In the genomic region with DNA sequence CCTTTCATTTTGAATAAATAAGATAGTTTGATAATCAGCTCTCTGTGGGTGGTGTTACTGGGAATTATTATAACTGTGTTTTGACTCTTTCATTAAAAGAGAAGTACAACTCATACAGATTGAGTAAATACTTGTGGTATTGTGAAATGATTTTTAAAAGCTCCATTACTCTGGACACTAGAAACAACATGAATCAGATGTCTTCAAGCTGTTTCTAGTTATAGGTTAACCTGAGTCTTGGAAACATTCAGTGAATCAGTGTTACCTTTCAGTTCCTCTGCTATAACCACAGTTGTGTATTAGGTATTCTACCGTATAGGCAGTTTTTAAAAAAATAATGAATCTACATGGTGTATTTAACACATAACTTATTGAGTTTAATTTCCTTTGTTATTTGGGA, we compare ENCODE assay signal across 12 cellular contexts.
DNase-seq lines count a peak whose midpoint lies in the region; ATAC-seq, FAIRE-seq and TF ChIP-seq lines count a peak whose summit lies in the region.
"Had no signal": no experiment of that assay in that cellular context is flagged by ENCODE, and none has a peak within 500 bp of the region (broad histone marks: within the 10 kb centered on the region; RNA-seq: fewer than 3 reads in every experiment).

No MANE protein-coding gene starts in this region.

- peak overlapping the region; percentile 59 for H3K27ac Mint-ChIP-seq in MCF 10A (ENCODE audit: low read depth, unreplicated experiment)

- H3K4me3 ChIP-seq in breast epithelium: no peak overlapping the region
- H3K4me3 ChIP-seq in choroid plexus epithelial cell (ENCODE audit: low read depth, low read length): no peak overlapping the region
- H3K4me3 ChIP-seq in upper lobe of right lung: no peak overlapping the region
- H3K4me3 ChIP-seq: thoracic aorta had no signal

- CTCF ChIA-PET in MCF 10A (lab: Yijun Ruan, JAX): interaction anchor here (0.8 kb wide), 1 partner anchor 121 kb away, joined by 4 read pairs; no protein-coding TSS in a partner anchor

- H3K36me3 ChIP-seq in breast epithelium: no peaks in the 10 kb centered on the region
- no peaks in the 10 kb centered on the region for H3K36me3 ChIP-seq in upper lobe of right lung
- H3K36me3 ChIP-seq: thoracic aorta had no signal

- H3K27ac ChIP-seq in breast epithelium: no peak overlapping the region
- no peak overlapping the region for H3K27ac ChIP-seq in upper lobe of right lung
- H3K27ac ChIP-seq: thoracic aorta had no signal

- no peaks in the 10 kb centered on the region for H3K9me3 ChIP-seq in breast epithelium
- no peaks in the 10 kb centered on the region for H3K9me3 ChIP-seq in upper lobe of right lung
- H3K9me3 ChIP-seq: thoracic aorta had no signal

- H3K27me3 Mint-ChIP-seq in MCF 10A (ENCODE audit: insufficient read depth, unreplicated experiment): no peaks in the 10 kb centered on the region

- BruUV-seq in MCF 10A (replicated peaks; lab: Mats Ljungman, UMichigan): no TSS peak

- ATAC-seq in HG03175 (IDR thresholded peaks at IDR 0.05; ENCODE audit: unreplicated experiment): peak; percentile 80
- ATAC-seq in upper lobe of right lung: peak; percentile 81

- peak; percentile 30 for DNase-seq in MCF 10A (ENCODE audit: unreplicated experiment)
- no peak for DNase-seq in breast epithelium (ENCODE audit: low spot score in 2 of 2)
- DNase-seq in choroid plexus epithelial cell (ENCODE audit: low read depth): peak; percentile 6
- DNase-seq in upper lobe of right lung: no peak
- no peak for DNase-seq in amniotic stem cell (lab: John Stamatoyannopoulos, UW)
- DNase-seq in GM12892 (ENCODE audit: insufficient read length): no peak
- DNase-seq in NCI-H2227 treated with DMSO at 0.1 percent for 48 hours (lab: John Stamatoyannopoulos, UW): no peak
- DNase-seq: activated CD8-positive, alpha-beta memory T cell treated with anti-CD3 and anti-CD28 coated beads, Interleukin-2, amount 50 U/mL, for 48 hours; COR-L47; glutamatergic neuron had no signal

- TF ChIP-seq POLR2A in breast epithelium (IDR thresholded peaks at IDR 0.05): no peak
- TF ChIP-seq POLR2A in GM12892 (IDR thresholded peaks at IDR 0.05; ENCODE audit: low read depth, low read length): no peak

- FAIRE-seq in GM12892 (lab: Jason Lieb, UNC): no peak

- intact Hi-C loops in MCF 10A (cut with micrococcal nuclease) (no loop called here), breast epithelium (cut with DNase I; ENCODE audit: low total_unique reads) (no loop called here), upper lobe of right lung (cut with DNase I) (no loop called here)

- POLR2A ChIA-PET in MCF 10A (lab: Yijun Ruan, JAX): interaction anchor here (1.2 kb wide), 1 partner anchor 9 kb away, joined by 4 read pairs; no protein-coding TSS in a partner anchor

- H3K4me1 Mint-ChIP-seq in MCF 10A (ENCODE audit: insufficient read depth, unreplicated experiment): peaks cover 16% of the 10 kb centered on the region

- H3K4me3 Mint-ChIP-seq in MCF 10A (ENCODE audit: unreplicated experiment): no peak overlapping the region

- H3K36me3 Mint-ChIP-seq in MCF 10A (ENCODE audit: insufficient read depth, unreplicated experiment): no peaks in the 10 kb centered on the region

- TF ChIP-seq CTCF in MCF 10A (IDR thresholded peaks at IDR 0.05; ENCODE audit: unreplicated experiment): no peak
- TF ChIP-seq CTCF in breast epithelium (IDR thresholded peaks at IDR 0.05): no peak
- TF ChIP-seq CTCF in choroid plexus epithelial cell (conservative IDR thresholded peaks at IDR 0.05; ENCODE audit: low read depth, low read length): no peak
- TF ChIP-seq CTCF in upper lobe of right lung (IDR thresholded peaks at IDR 0.05): no peak

- H3K9me3 Mint-ChIP-seq in MCF 10A (ENCODE audit: unreplicated experiment): no peaks in the 10 kb centered on the region

- H3K27me3 ChIP-seq in breast epithelium (no peaks in the 10 kb centered on the region), upper lobe of right lung (no peaks in the 10 kb centered on the region)

- H3K4me1 ChIP-seq in breast epithelium (no peaks in the 10 kb centered on the region), upper lobe of right lung (peaks cover 7% of the 10 kb centered on the region)

Comparison
In these comparisons a context has a peak if more than half of its experiments do, and no peak if none do; other contexts are left out.
1. DNase-seq: peak in MCF 10A (single experiment) and choroid plexus epithelial cell (single experiment); none in breast epithelium (0 of 2), upper lobe of right lung (single experiment), amniotic stem cell (single experiment), GM12892 (single experiment) and NCI-H2227 treated with DMSO at 0.1 percent for 48 hours (single experiment).